9 cellular contexts compared by ENCODE assay signal in the genomic region with DNA sequence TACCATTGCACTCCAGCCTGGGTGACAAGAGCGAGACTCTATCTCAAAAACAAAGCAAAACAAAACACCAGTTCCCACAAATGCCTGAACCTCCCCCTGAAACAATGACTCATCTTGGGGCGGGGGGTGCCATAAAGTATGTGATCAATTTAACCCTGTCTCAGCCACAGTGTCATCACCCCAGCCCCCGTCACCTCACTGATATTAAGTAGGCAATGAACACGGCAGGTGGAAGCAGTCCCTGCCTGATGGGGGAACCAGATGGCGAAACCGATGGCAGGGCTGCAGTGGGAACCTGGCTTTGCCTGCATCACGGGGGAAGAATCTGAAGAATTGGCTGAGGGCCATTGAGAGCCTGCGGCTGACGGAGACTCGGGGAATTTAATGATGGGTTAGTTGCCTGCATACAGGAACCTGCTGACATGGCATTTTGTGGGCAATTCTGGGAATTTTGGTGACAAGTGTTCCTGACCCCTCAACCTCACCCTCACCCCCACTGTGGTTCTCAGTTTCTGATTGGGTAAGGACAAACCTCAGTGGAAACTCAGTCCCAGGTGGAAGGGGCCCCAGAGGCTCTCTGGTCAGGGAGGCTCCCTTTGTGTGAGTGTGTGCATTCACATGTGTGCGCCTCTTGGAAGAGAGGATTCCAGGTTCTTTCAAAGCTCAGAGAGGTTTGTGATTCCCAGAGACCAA. TPM values are rescaled to one million over a fixed set of nuclear protein-coding genes. Genes with fewer than 3 reads are reported as not detected.
DNase-seq lines count a peak whose midpoint lies in the region; ATAC-seq, FAIRE-seq and TF ChIP-seq lines count a peak whose summit lies in the region.
"Had no signal": no experiment of that assay in that cellular context is flagged by ENCODE, and none has a peak within 500 bp of the region (broad histone marks: within the 10 kb centered on the region; RNA-seq: fewer than 3 reads in every experiment).

No MANE protein-coding gene starts in this region.

- FAIRE-seq in A549 (lab: Jason Lieb, UNC) = no peak
- FAIRE-seq: GM18507 had no signal

- H3K4me3 ChIP-seq in A549 = no peak overlapping the region
- H3K4me3 ChIP-seq in GM23338 = no peak overlapping the region
- H3K4me3 ChIP-seq in WERI-Rb-1 (ENCODE audit: low read depth, low read length) = no peak overlapping the region
- H3K4me3 ChIP-seq in right cardiac atrium (ENCODE audit: low read length) = no peak overlapping the region
- no peak overlapping the region for H3K4me3 ChIP-seq in suprapubic skin

- H3K27ac ChIP-seq in A549 (peak overlapping the region in 1 of 2 experiments; percentile 76; a peak in 3 of 6 replicates), GM23338 (ENCODE audit: low read depth) (peak overlapping the region; percentile 45; the same call in 1 of the 2 replicates), WERI-Rb-1 (no peak overlapping the region), right cardiac atrium (ENCODE audit: low read length) (no peak overlapping the region), suprapubic skin (no peak overlapping the region)

- H3K4me2 ChIP-seq in A549 (peak overlapping the region; percentile 60), GM23338 (no peak overlapping the region)

- H3K4me1 ChIP-seq in A549 (peaks cover 16% of the 10 kb centered on the region), GM23338 (ENCODE audit: insufficient read depth) (no peaks in the 10 kb centered on the region), right cardiac atrium (ENCODE audit: control insufficient read depth, insufficient read depth, low read length) (no peaks in the 10 kb centered on the region), suprapubic skin (peaks cover 6% of the 10 kb centered on the region)

- POLR2A ChIA-PET in A549 (lab: Yijun Ruan, JAX) = no interaction called here

- no peak; a peak in 1 of 5 replicates for TF ChIP-seq RAD21 in A549 (conservative IDR thresholded peaks at IDR 0.05 in 1 of 2, IDR thresholded peaks at IDR 0.05 in 1 of 2)

- CTCF ChIA-PET in A549 (lab: Yijun Ruan, JAX) = interaction anchor here (0.9 kb wide), 2 partner anchors 9 to 13 kb away, joined by 3 to 4 read pairs; no protein-coding TSS in a partner anchor

- DNase-seq in A549 (ENCODE audit: low read depth in 1 of 2, low spot score in 1 of 2) (peak; percentile 38 to 46), GM23338 (ENCODE audit: low spot score) (peak; percentile 70), WERI-Rb-1 (peak; percentile 47), right cardiac atrium (peak in 2 of 3 donors; percentile 50 to 62), suprapubic skin (ENCODE audit: low spot score in 2 of 2) (no peak)
- DNase-seq in stimulated activated naive CD8-positive, alpha-beta T cell treated with anti-CD3 and anti-CD28 coated beads, Interleukin-15, Interleukin-2, amounts not matched to agents 100 U/mL and 50 U/mL, for 24 hours = peak; percentile 63

- H3K9me2 ChIP-seq in GM23338 (ENCODE audit: insufficient read depth) = no peaks in the 10 kb centered on the region

- ATAC-seq in A549 = peak; percentile 52 to 71; a peak in 5 of 6 replicates
- ATAC-seq in GM23338 = peak; percentile 54
- ATAC-seq in right cardiac atrium = peak in 1 of 2 donors; percentile 3
- peak; percentile 82 for ATAC-seq in stimulated activated naive CD8-positive, alpha-beta T cell treated with anti-CD3 and anti-CD28 coated beads, Interleukin-15, Interleukin-2, amounts not matched to agents 100 U/mL and 50 U/mL, for 24 hours
- ATAC-seq in HG03139 (IDR thresholded peaks at IDR 0.05; ENCODE audit: unreplicated experiment) = no peak
- ATAC-seq in HG03432 (IDR thresholded peaks at IDR 0.05; ENCODE audit: unreplicated experiment) = no peak

- TF ChIP-seq EP300 in A549 (IDR thresholded peaks at IDR 0.05) (no peak), suprapubic skin (IDR thresholded peaks at IDR 0.05) (no peak)

- H3K36me3 ChIP-seq in GM23338 (ENCODE audit: insufficient read depth) (no peaks in the 10 kb centered on the region), WERI-Rb-1 (no peaks in the 10 kb centered on the region), suprapubic skin (no peaks in the 10 kb centered on the region)

- no peaks in the 10 kb centered on the region for H3K9me3 ChIP-seq in A549
- H3K9me3 ChIP-seq in WERI-Rb-1 (ENCODE audit: severe bottlenecking) = no peaks in the 10 kb centered on the region
- H3K9me3 ChIP-seq in right cardiac atrium (ENCODE audit: control insufficient read depth, low read length) = no peaks in the 10 kb centered on the region
- H3K9me3 ChIP-seq in suprapubic skin = no peaks in the 10 kb centered on the region

- H2AFZ ChIP-seq in GM23338 = peak overlapping the region; percentile 4

- no peaks in the 10 kb centered on the region for H3K36me3 Mint-ChIP-seq in GM23338 (ENCODE audit: low read depth)

- no peak overlapping the region; the same call in 2 of the 3 replicates for H3K4me3 Mint-ChIP-seq in GM23338

- H3F3A ChIP-seq in GM23338 (replicated peaks; ENCODE audit: low read depth) = no peaks in the 10 kb centered on the region

- H3K79me2 ChIP-seq in GM23338 (replicated peaks; ENCODE audit: insufficient read depth) = no peaks in the 10 kb centered on the region

- TF ChIP-seq CTCF in A549 (IDR thresholded peaks at IDR 0.05) (no peak), GM23338 (conservative IDR thresholded peaks at IDR 0.05; ENCODE audit: low read depth in 2 of 2) (no peak), WERI-Rb-1 (IDR thresholded peaks at IDR 0.05; ENCODE audit: low read depth, low read length) (no peak), suprapubic skin (IDR thresholded peaks at IDR 0.05) (no peak)

- TF ChIP-seq POLR2A in A549 (IDR thresholded peaks at IDR 0.05; ENCODE audit: low read length) (no peak), suprapubic skin (IDR thresholded peaks at IDR 0.05) (no peak)

- peaks cover 27% of the 10 kb centered on the region for H3K4me1 Mint-ChIP-seq in GM23338

- peak overlapping the region; percentile 76; the same call in 1 of the 2 replicates for H3K27ac Mint-ChIP-seq in GM23338

- WGBS in A549 (ENCODE audit: missing lambda C conversion rate) = 29% methylated on average over 11 of the region's 11 CpGs
- WGBS in right cardiac atrium = 19% methylated on average over 11 of the region's 11 CpGs
- 22% methylated on average over 8 of the region's 11 CpGs for WGBS in suprapubic skin

- H3K27me3 Mint-ChIP-seq in GM23338 (ENCODE audit: insufficient read depth, low read depth, poor library complexity) = peaks cover 8% of the 10 kb centered on the region

- H3K27me3 ChIP-seq in GM23338 (ENCODE audit: insufficient read depth) (no peaks in the 10 kb centered on the region), WERI-Rb-1 (ENCODE audit: insufficient read depth, low read depth, severe bottlenecking) (no peaks in the 10 kb centered on the region), right cardiac atrium (ENCODE audit: control insufficient read depth, insufficient read depth) (no peaks in the 10 kb centered on the region), suprapubic skin (peaks cover 58% of the 10 kb centered on the region)

- intact Hi-C loops in right cardiac atrium (cut with DNase I) = no loop called here

- H3K9me3 Mint-ChIP-seq in GM23338 = no peaks in the 10 kb centered on the region

- H4K20me1 ChIP-seq in GM23338 (replicated peaks; ENCODE audit: insufficient read depth) = no peaks in the 10 kb centered on the region

TF ChIP-seq in A549, 52 proteins besides CTCF, POLR2A, EP300 and RAD21:
- TF ChIP-seq FOSL2 (IDR thresholded peaks at IDR 0.05) (no peak), FOSL2 (CRISPR knock-in tag; IDR thresholded peaks at IDR 0.05) (peak; percentile 65), HOXA7 (CRISPR knock-in tag; IDR thresholded peaks at IDR 0.05) (no peak), MAFK (IDR thresholded peaks at IDR 0.05; ENCODE audit: partially characterized antibody) (peak; percentile 100)

TF ChIP-seq in GM23338, 12 proteins besides CTCF, POLR2A, EP300 and RAD21 (continues in another document):
- TF ChIP-seq ZNF331 (CRISPR knock-in tag; IDR thresholded peaks at IDR 0.05; ENCODE audit: low read depth) = no peak
- no peak for TF ChIP-seq CREB1 (CRISPR knock-in tag; IDR thresholded peaks at IDR 0.05; ENCODE audit: low read depth)
- TF ChIP-seq REST (IDR thresholded peaks at IDR 0.05; ENCODE audit: unreplicated experiment) = no peak
- TF ChIP-seq EZH2phosphoT487 (IDR thresholded peaks at IDR 0.05; ENCODE audit: unreplicated experiment) = no peak

RNA-seq across cellular contexts. Expression of gene SHISAL1, which starts 39.1 kb away (rescaled TPM):
- 0.61 and 0.79 TPM in 2 replicates for polyA plus RNA-seq in A549 (2011; rRNA removed)
- 0.56 and 0.80 TPM in 2 replicates for polyA plus RNA-seq in A549 (2012; cell fraction: cytosol; rRNA removed)
- 0.74 and 0.80 TPM in 2 replicates for polyA plus RNA-seq in A549 (2012; cell fraction: nucleus; rRNA removed)
- polyA plus RNA-seq in A549 (2017; fragmentation: RNase III; extraction: RNeasy Plus Mini Kit Qiagen cat#74134 plus additional on column Dnase treatment) = 1.9 to 2.4 TPM (median 2.2 TPM) in 3 replicates
- 1.3 and 1.4 TPM in 2 replicates for polyA minus RNA-seq in A549 (2011; rRNA and poly(A)+ RNA removed)
- total RNA-seq in GM23338 (2014; rRNA removed; shearing (Covaris generic)) = 3.4 and 4.3 TPM in 2 replicates
- 0.64 and 0.71 TPM in 2 replicates for polyA plus RNA-seq in GM23338 (2016; fragmentation: Nextera tagmentation; extraction: Ambion mirVana)
- 1 to 10 TPM; 1.0 to 5.8 (median 1.3) TPM for total RNA-seq in right cardiac atrium
- 1.3 TPM for polyA plus RNA-seq in right cardiac atrium
- total RNA-seq in suprapubic skin = under 1 TPM; 0.17 to 0.89 (median 0.22) TPM

Comparison
In these comparisons a context has a peak if more than half of its experiments do, and no peak if none do; other contexts are left out.
1. ATAC-seq: peak in A549 (2 of 2), GM23338 (single experiment) and stimulated activated naive CD8-positive, alpha-beta T cell treated with anti-CD3 and anti-CD28 coated beads, Interleukin-15, Interleukin-2, amounts not matched to agents 100 U/mL and 50 U/mL, for 24 hours (single experiment); none in HG03139 (single experiment) and HG03432 (single experiment).
2. DNase-seq: peak in A549 (2 of 2), GM23338 (single experiment), WERI-Rb-1 (single experiment), right cardiac atrium (2 of 3) and stimulated activated naive CD8-positive, alpha-beta T cell treated with anti-CD3 and anti-CD28 coated beads, Interleukin-15, Interleukin-2, amounts not matched to agents 100 U/mL and 50 U/mL, for 24 hours (single experiment); none in suprapubic skin (0 of 2).